Comparison of ENCODE assay signal across 14 cellular contexts in genomic region chr9:87193151-87193550, GRCh38.
"Had no signal": no experiment of that assay in that cellular context is flagged by ENCODE, and none has a peak within 500 bp of the region (broad histone marks: within the 10 kb centered on the region; RNA-seq: fewer than 3 reads in every experiment).

No MANE protein-coding gene starts in this region.

- H3K36me3 ChIP-seq: lower lobe of right lung, prostate gland, upper lobe of right lung had no signal

- H3K4me1 ChIP-seq: lower lobe of right lung, prostate gland, testis, upper lobe of right lung had no signal

- H3K9me3 ChIP-seq: lower lobe of right lung, prostate gland, testis, upper lobe of right lung had no signal

- H3K4me3 ChIP-seq: lower lobe of right lung, prostate gland, testis, upper lobe of right lung had no signal

- DNase-seq: activated CD4-positive, alpha-beta T cell treated with anti-CD3 and anti-CD28 coated beads, Interleukin-2, amount 50 U/mL, for 4 hours; activated CD4-positive, CD25-positive, alpha-beta regulatory T cell treated with anti-CD3 and anti-CD28 coated beads, Interleukin-2, amount 50 U/mL, for 72 hours; activated effector memory CD4-positive, alpha-beta T cell treated with Interleukin-2 at 50 U/mL for 16 hours; activated T-cell treated with anti-CD3 and anti-CD28 coated beads, Interleukin-2, amount 50 U/mL, for 1 hour; amniotic stem cell; left cardiac atrium; lower lobe of right lung; naive thymus-derived CD8-positive, alpha-beta T cell; nucleus accumbens; stimulated activated CD4-positive, alpha-beta T cell treated with anti-CD3 and anti-CD28 coated beads, Interleukin-2, amount 100 ng/mL, for 48 hours; stimulated activated naive CD8-positive, alpha-beta T cell treated with anti-CD3 and anti-CD28 coated beads, Interleukin-15, Interleukin-2, amounts not matched to agents 100 U/mL and 50 U/mL, for 24 hours; testis; upper lobe of right lung had no signal

- H3K27me3 ChIP-seq: testis, upper lobe of right lung had no signal

- H3K27ac ChIP-seq: lower lobe of right lung, prostate gland, testis, upper lobe of right lung had no signal
